In genomic region chr16:85777583-85778310, GRCh38 we compare ENCODE assay signal across 1 cellular context.
TF ChIP-seq lines count a peak whose summit lies in the region.

No MANE protein-coding gene starts in this region.

TF ChIP-seq in Ishikawa, 13 proteins besides CTCF, POLR2A, EP300 and RAD21 (continued from another document):
- TF ChIP-seq, protein P1, sequence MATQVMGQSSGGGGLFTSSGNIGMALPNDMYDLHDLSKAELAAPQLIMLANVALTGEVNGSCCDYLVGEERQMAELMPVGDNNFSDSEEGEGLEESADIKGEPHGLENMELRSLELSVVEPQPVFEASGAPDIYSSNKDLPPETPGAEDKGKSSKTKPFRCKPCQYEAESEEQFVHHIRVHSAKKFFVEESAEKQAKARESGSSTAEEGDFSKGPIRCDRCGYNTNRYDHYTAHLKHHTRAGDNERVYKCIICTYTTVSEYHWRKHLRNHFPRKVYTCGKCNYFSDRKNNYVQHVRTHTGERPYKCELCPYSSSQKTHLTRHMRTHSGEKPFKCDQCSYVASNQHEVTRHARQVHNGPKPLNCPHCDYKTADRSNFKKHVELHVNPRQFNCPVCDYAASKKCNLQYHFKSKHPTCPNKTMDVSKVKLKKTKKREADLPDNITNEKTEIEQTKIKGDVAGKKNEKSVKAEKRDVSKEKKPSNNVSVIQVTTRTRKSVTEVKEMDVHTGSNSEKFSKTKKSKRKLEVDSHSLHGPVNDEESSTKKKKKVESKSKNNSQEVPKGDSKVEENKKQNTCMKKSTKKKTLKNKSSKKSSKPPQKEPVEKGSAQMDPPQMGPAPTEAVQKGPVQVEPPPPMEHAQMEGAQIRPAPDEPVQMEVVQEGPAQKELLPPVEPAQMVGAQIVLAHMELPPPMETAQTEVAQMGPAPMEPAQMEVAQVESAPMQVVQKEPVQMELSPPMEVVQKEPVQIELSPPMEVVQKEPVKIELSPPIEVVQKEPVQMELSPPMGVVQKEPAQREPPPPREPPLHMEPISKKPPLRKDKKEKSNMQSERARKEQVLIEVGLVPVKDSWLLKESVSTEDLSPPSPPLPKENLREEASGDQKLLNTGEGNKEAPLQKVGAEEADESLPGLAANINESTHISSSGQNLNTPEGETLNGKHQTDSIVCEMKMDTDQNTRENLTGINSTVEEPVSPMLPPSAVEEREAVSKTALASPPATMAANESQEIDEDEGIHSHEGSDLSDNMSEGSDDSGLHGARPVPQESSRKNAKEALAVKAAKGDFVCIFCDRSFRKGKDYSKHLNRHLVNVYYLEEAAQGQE (IDR thresholded peaks at IDR 0.05; ENCODE audit: low read depth) = no peak
- peak; percentile 57 for TF ChIP-seq NFIC (IDR thresholded peaks at IDR 0.05)
- TF ChIP-seq, protein P2, sequence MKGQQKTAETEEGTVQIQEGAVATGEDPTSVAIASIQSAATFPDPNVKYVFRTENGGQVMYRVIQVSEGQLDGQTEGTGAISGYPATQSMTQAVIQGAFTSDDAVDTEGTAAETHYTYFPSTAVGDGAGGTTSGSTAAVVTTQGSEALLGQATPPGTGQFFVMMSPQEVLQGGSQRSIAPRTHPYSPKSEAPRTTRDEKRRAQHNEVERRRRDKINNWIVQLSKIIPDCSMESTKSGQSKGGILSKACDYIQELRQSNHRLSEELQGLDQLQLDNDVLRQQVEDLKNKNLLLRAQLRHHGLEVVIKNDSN (IDR thresholded peaks at IDR 0.05) = no peak
